ENCODE assay signal across 8 cellular contexts in genomic region chr3:115092220-115092791, GRCh38. TPM values are rescaled to one million over a fixed set of nuclear protein-coding genes. Genes with fewer than 3 reads are reported as not detected.
A peak's percentile ranks its signal among the peaks of the same experiment; 100 is the strongest.
DNase-seq lines count a peak whose midpoint lies in the region; TF ChIP-seq lines count a peak whose summit lies in the region.

No MANE protein-coding gene starts in this region.

- DNase-seq in HFF-Myc (ENCODE audit: extremely low read depth, low read depth) (no peak), NCI-H146 (lab: John Stamatoyannopoulos, UW) (peak; percentile 84), UCSD-AML1 (lab: John Stamatoyannopoulos, UW; ENCODE audit: unreplicated experiment) (peak; percentile 11), caudate nucleus (lab: John Stamatoyannopoulos, UW) (peak in 52 of 61 donors; percentile 6 to 81 (median 54)), kidney epithelial cell (ENCODE audit: low read depth) (peak; percentile 18), GM19238 (ENCODE audit: insufficient read length, low spot score) (no peak)
- peak; percentile 64 for DNase-seq in stimulated activated CD4-positive, alpha-beta T cell treated with anti-CD3 and anti-CD28 coated beads, Interleukin-4, amount 100 ng/mL, for 1 hour

- H3K27me3 ChIP-seq in kidney epithelial cell (ENCODE audit: control insufficient read depth, insufficient read depth, low read length) = no peaks in the 10 kb centered on the region

- H3K27ac ChIP-seq in caudate nucleus (ENCODE audit: low read depth, low read length) = peak overlapping the region; percentile 81

- TF ChIP-seq CTCF in GM12873 (IDR thresholded peaks at IDR 0.05; ENCODE audit: insufficient read depth, low read depth, low read length, missing control alignments) = peak; percentile 69
- peak; percentile 63 for TF ChIP-seq CTCF in HFF-Myc (IDR thresholded peaks at IDR 0.05; ENCODE audit: low read depth, low read length, missing control alignments)
- peak; percentile 75 for TF ChIP-seq CTCF in kidney epithelial cell (IDR thresholded peaks at IDR 0.05; ENCODE audit: insufficient read depth, low read length, poor library complexity, severe bottlenecking)

- H3K36me3 ChIP-seq in kidney epithelial cell (ENCODE audit: control insufficient read depth, insufficient read depth, low read length) = no peaks in the 10 kb centered on the region

- H3K4me3 ChIP-seq in HFF-Myc (replicated peaks; ENCODE audit: low read depth, low read length) = no peak overlapping the region
- no peak overlapping the region for H3K4me3 ChIP-seq in kidney epithelial cell (ENCODE audit: low read depth, low read length)

RNA-seq across cellular contexts. Expression of gene ZBTB20, which starts 54.8 kb away (rescaled TPM):
- 32.5 and 34.9 TPM in 2 replicates for total RNA-seq in kidney epithelial cell

Comparison
In these comparisons a context has a peak if more than half of its experiments do, and no peak if none do; other contexts are left out.
1. DNase-seq: peak in NCI-H146 (single experiment), UCSD-AML1 (single experiment), caudate nucleus (52 of 61), kidney epithelial cell (single experiment) and stimulated activated CD4-positive, alpha-beta T cell treated with anti-CD3 and anti-CD28 coated beads, Interleukin-4, amount 100 ng/mL, for 1 hour (single experiment); none in HFF-Myc (single experiment) and GM19238 (single experiment).
2. Peak in every context shown above with its lines, with median percentiles within 50 percentile points of each other: CTCF ChIP-seq.